12 cellular contexts compared by ENCODE assay signal in the genomic region with DNA sequence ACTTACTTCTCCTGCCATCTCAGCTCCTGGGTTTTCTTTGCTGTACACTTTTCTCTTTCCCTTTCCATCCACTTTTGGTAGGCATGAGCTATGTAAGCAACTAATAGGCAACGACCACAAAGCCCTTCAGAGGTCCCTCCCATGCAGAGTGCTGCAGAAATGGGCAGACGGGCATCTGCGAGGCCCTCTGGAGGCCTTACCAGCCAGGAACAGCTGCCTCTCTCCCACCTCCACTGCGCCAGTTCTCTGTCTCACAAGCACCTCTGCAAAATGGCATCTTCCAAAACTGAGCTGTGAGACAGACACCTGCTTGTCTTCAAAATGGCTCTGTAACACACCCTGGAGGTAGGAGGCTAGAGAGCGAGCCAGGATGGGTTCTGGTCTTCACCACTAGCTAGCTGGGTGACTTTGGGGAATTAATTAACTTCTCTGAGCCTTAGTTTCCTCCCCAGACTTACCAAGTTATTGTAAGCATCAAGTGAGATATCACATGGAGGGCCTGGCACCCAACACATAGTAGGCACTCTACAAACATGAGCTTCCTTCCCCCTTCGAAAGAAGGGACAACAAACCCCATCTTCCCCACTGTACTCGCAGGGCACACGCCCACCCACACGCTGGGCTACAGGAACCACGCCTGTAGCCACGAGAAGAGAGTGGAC.
DNase-seq lines count a peak whose midpoint lies in the region; ATAC-seq and TF ChIP-seq lines count a peak whose summit lies in the region.
"Had no signal": no experiment of that assay in that cellular context is flagged by ENCODE, and none has a peak within 500 bp of the region (broad histone marks: within the 10 kb centered on the region; RNA-seq: fewer than 3 reads in every experiment).

No MANE protein-coding gene starts in this region.

- no peak overlapping the region for H2AFZ ChIP-seq in Loucy (ENCODE audit: low read length)

- no peak overlapping the region for H3K4me3 Mint-ChIP-seq in nephron
- H3K4me3 Mint-ChIP-seq: activated naive CD8-positive, alpha-beta T cell treated with anti-CD3 and anti-CD28 coated beads for 36 hours; B cell had no signal

- no peaks in the 10 kb centered on the region for H3K9me2 ChIP-seq in Loucy (replicated peaks; ENCODE audit: low read depth, low read length)

- no peak overlapping the region for H3K9ac ChIP-seq in Loucy (ENCODE audit: low read depth, low read length, poor library complexity, severe bottlenecking)

- TF ChIP-seq CTCF in Loucy (conservative IDR thresholded peaks at IDR 0.05; ENCODE audit: low read length): peak; percentile 78
- no peak for TF ChIP-seq CTCF in nephron (IDR thresholded peaks at IDR 0.05; ENCODE audit: unreplicated experiment in 3 of 3)

- H3F3A ChIP-seq in Loucy (ENCODE audit: low read depth): no peaks in the 10 kb centered on the region

- no peaks in the 10 kb centered on the region for H3K9me3 Mint-ChIP-seq in nephron
- H3K9me3 Mint-ChIP-seq: activated naive CD8-positive, alpha-beta T cell treated with anti-CD3 and anti-CD28 coated beads for 36 hours had no signal

- H3K79me2 ChIP-seq in Loucy (ENCODE audit: insufficient read depth, low read length): no peaks in the 10 kb centered on the region

- H3K36me3 ChIP-seq in Loucy (ENCODE audit: insufficient read depth, low read length): no peaks in the 10 kb centered on the region

- H3K36me3 Mint-ChIP-seq in nephron (ENCODE audit: low read depth): no peaks in the 10 kb centered on the region
- H3K36me3 Mint-ChIP-seq: activated naive CD8-positive, alpha-beta T cell treated with anti-CD3 and anti-CD28 coated beads for 36 hours had no signal

- H3K4me1 Mint-ChIP-seq in nephron: peaks cover 50% of the 10 kb centered on the region

- in situ Hi-C loops in SK-MEL-5 (cut with HindIII; ENCODE audit: low pct_unique_long_range_greater_than_20kb, low sequenced_read_pairs): no loop called here

- H3K4me1 ChIP-seq in Loucy (ENCODE audit: insufficient read depth, low read length, poor library complexity, severe bottlenecking): peaks cover 10% of the 10 kb centered on the region

- H3K27me3 Mint-ChIP-seq in nephron (ENCODE audit: low read depth): peaks cover 3% of the 10 kb centered on the region
- H3K27me3 Mint-ChIP-seq: activated naive CD8-positive, alpha-beta T cell treated with anti-CD3 and anti-CD28 coated beads for 36 hours; B cell had no signal

- no peak overlapping the region for H3K4me3 ChIP-seq in Loucy (ENCODE audit: low read length, poor library complexity, severe bottlenecking)

- peak overlapping the region in 2 of 3 experiments; percentile 37 to 43 for H3K27ac Mint-ChIP-seq in nephron
- H3K27ac Mint-ChIP-seq: activated naive CD8-positive, alpha-beta T cell treated with anti-CD3 and anti-CD28 coated beads for 36 hours; B cell had no signal

- no peaks in the 10 kb centered on the region for H3K9me3 ChIP-seq in Loucy (ENCODE audit: insufficient read depth, low read depth, low read length)

- no peak overlapping the region for H3K4me2 ChIP-seq in Loucy (ENCODE audit: low read depth, low read length, poor library complexity, severe bottlenecking)

- no peaks in the 10 kb centered on the region for H3K27me3 ChIP-seq in Loucy (ENCODE audit: insufficient read depth, low read length, poor library complexity, severe bottlenecking)

- peak; percentile 26 for DNase-seq in NCI-H345 (lab: John Stamatoyannopoulos, UW)
- no peak for DNase-seq in NCI-H345 treated with DMSO at 0.1 percent for 48 hours (lab: John Stamatoyannopoulos, UW; ENCODE audit: unreplicated experiment)
- peak; percentile 56 for DNase-seq in SK-MEL-5 (ENCODE audit: low read depth, low spot score)
- DNase-seq in SIG-M5 (lab: John Stamatoyannopoulos, UW): no peak
- no peak for DNase-seq in NOMO-1 treated with DMSO at 0.1 percent for 48 hours (lab: John Stamatoyannopoulos, UW; ENCODE audit: unreplicated experiment)
- DNase-seq: activated CD4-positive, alpha-beta T cell treated with anti-CD3 and anti-CD28 coated beads, Interleukin-2, amount 50 U/mL, for 48 hours; activated naive CD8-positive, alpha-beta T cell treated with anti-CD3 and anti-CD28 coated beads for 36 hours; stimulated activated naive CD4-positive, alpha-beta T cell treated with Interleukin-2 at 50 U/mL for 16 hours had no signal

- ATAC-seq in GM18502 (IDR thresholded peaks at IDR 0.05; ENCODE audit: poor library complexity, unreplicated experiment): no peak

- H4K20me1 ChIP-seq in Loucy (ENCODE audit: insufficient read depth, low read length, poor library complexity, severe bottlenecking): no peaks in the 10 kb centered on the region

Comparison
In these comparisons a context has a peak if more than half of its experiments do, and no peak if none do; other contexts are left out.
1. DNase-seq: peak in NCI-H345 (single experiment) and SK-MEL-5 (single experiment); none in NCI-H345 treated with DMSO at 0.1 percent for 48 hours (single experiment), SIG-M5 (single experiment) and NOMO-1 treated with DMSO at 0.1 percent for 48 hours (single experiment).